In the genomic region with DNA sequence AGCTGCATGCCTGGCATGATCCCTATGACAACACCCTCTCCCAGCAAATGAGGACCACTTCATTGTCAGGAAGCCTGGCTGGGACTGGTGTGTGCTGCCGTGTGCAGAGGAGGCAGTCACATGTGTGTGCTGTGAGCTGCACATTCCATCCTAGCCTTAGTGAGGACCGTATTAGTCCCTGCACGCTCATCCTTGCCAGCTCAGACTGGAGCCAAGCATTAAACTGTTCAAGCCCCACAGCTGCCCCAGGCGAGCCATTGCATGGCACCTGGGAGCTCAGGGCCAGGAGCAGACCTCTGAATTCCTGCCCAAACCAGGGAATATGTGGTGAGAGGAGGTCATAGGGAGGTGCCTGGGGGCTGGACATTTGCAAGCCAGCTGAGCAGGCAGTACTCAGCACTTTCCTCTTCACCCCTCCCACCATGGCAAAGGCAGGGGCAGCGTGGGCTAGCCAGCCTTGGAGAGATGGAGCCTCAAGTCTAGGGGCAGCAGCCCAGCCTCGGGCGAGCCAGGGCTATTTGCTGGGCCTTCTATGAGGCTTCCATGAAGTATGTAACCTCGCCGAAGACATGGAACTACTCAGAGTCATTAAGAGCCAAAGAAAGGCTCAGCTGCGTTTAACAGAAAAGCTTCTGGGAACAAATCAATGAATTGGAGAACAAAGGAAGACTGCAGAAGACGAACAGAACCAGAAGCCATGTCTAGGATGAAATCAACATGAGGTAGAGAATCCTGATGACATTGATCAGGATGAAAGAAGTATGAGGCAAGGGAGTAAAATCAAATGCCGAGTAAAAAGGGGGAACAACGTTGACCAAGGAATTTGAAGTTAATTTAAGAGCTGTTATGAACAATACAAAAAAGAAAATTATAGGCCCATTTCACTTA, we compare ENCODE assay signal across 12 cellular contexts. TPM values are rescaled to one million over a fixed set of nuclear protein-coding genes. Genes with fewer than 3 reads are reported as not detected.
DNase-seq lines count a peak whose midpoint lies in the region; ATAC-seq and TF ChIP-seq lines count a peak whose summit lies in the region.
"Had no signal": no experiment of that assay in that cellular context is flagged by ENCODE, and none has a peak within 500 bp of the region (broad histone marks: within the 10 kb centered on the region; RNA-seq: fewer than 3 reads in every experiment).

No MANE protein-coding gene starts in this region.

- H3K4me1 ChIP-seq in mammary epithelial cell (ENCODE audit: insufficient read depth, low read length) (peaks cover 4% of the 10 kb centered on the region), thoracic aorta (ENCODE audit: control insufficient read depth in 1 of 2, low read depth in 2 of 2) (peaks cover 31 to 69% of the 10 kb centered on the region in 2 donors)
- H3K4me1 ChIP-seq: right lobe of liver had no signal

- 38% methylated on average over 13 of the region's 13 CpGs for WGBS in mammary epithelial cell (ENCODE audit: low coverage, missing lambda C conversion rate)

- H3K4me3 ChIP-seq in mammary epithelial cell (replicated peaks in 1 of 3; ENCODE audit: insufficient read depth in 1 of 3, low read depth in 2 of 3, low read length in 3 of 3) (no peak overlapping the region), thoracic aorta (no peak overlapping the region)
- H3K4me3 ChIP-seq: GM23338, right lobe of liver had no signal

- H3K36me3 Mint-ChIP-seq in HFFc6 (ENCODE audit: low read depth): no peaks in the 10 kb centered on the region
- H3K36me3 Mint-ChIP-seq: memory B cell had no signal

- H3K4me3 Mint-ChIP-seq in HFFc6: no peak overlapping the region
- H3K4me3 Mint-ChIP-seq: GM23338, memory B cell, T-helper 17 cell had no signal

- no peak overlapping the region for H3K9ac ChIP-seq in mammary epithelial cell (ENCODE audit: insufficient read depth, low read length)

- in situ Hi-C loops in mammary epithelial cell (cut with MboI; ENCODE audit: low sequenced_read_pairs in 2 of 2): no loop called here

- H3K4me1 Mint-ChIP-seq in HFFc6 (ENCODE audit: low read depth): peaks cover 63% of the 10 kb centered on the region
- H3K4me1 Mint-ChIP-seq: T-helper 17 cell had no signal

- H3K27ac ChIP-seq in mammary epithelial cell (ENCODE audit: insufficient read depth, low read depth, low read length) (no peak overlapping the region), thoracic aorta (peak overlapping the region; percentile 92 to 95)
- H3K27ac ChIP-seq: right lobe of liver had no signal

- H3K9me3 ChIP-seq in mammary epithelial cell (replicated peaks; ENCODE audit: insufficient read depth, low read length) (no peaks in the 10 kb centered on the region), thoracic aorta (no peaks in the 10 kb centered on the region)
- H3K9me3 ChIP-seq: right lobe of liver had no signal

- H3K27me3 Mint-ChIP-seq in HFFc6 (ENCODE audit: insufficient read depth): no peaks in the 10 kb centered on the region; the same call in 1 of the 2 replicates

- no peaks in the 10 kb centered on the region for H4K20me1 ChIP-seq in mammary epithelial cell (ENCODE audit: insufficient read depth, low read length)

- dilution Hi-C loops in mammary epithelial cell (cut with HindIII; ENCODE audit: low sequenced_read_pairs): no loop called here

- DNase-seq in HFFc6: peak; percentile 48
- DNase-seq in mammary epithelial cell: peak; percentile 37
- DNase-seq in hepatic stellate cell (ENCODE audit: low spot score): peak; percentile 61
- DNase-seq in thoracic aorta (ENCODE audit: low spot score): peak; percentile 76
- no peak for DNase-seq in SHP77 treated with DMSO at 0.1 percent for 48 hours (lab: John Stamatoyannopoulos, UW)
- DNase-seq: right lobe of liver, T-helper 17 cell had no signal

- peak overlapping the region; percentile 13 for H2AFZ ChIP-seq in mammary epithelial cell (ENCODE audit: low read depth, low read length)
- H2AFZ ChIP-seq: GM23338 had no signal

- peak; percentile 81 for ATAC-seq in thoracic aorta (ENCODE audit: insufficient number of reproducible peaks, low FRiP score, low read depth)
- no peak for ATAC-seq in GM18517 (IDR thresholded peaks at IDR 0.05; ENCODE audit: unreplicated experiment)
- ATAC-seq in GM21360 (IDR thresholded peaks at IDR 0.05; ENCODE audit: unreplicated experiment): no peak
- ATAC-seq: GM23338, T-helper 17 cell had no signal

- H3K9me3 Mint-ChIP-seq in HFFc6: no peaks in the 10 kb centered on the region
- H3K9me3 Mint-ChIP-seq: GM23338, memory B cell had no signal

- H3K4me2 ChIP-seq in mammary epithelial cell (ENCODE audit: insufficient read depth, low read depth, low read length): no peak overlapping the region
- H3K4me2 ChIP-seq: GM23338 had no signal

- CTCF ChIA-PET in mammary epithelial cell (lab: Charles Lee; ENCODE audit: low non-redundant PET): interaction anchor here (0.5 kb wide), 1 partner anchor 41 kb away, joined by 7 read pairs; no protein-coding TSS in a partner anchor

- H3K27ac Mint-ChIP-seq in HFFc6: no peak overlapping the region
- H3K27ac Mint-ChIP-seq: GM23338, memory B cell, T-helper 17 cell had no signal

- H3K36me3 ChIP-seq in mammary epithelial cell (ENCODE audit: insufficient read depth, low read length): no peaks in the 10 kb centered on the region
- no peaks in the 10 kb centered on the region for H3K36me3 ChIP-seq in thoracic aorta
- H3K36me3 ChIP-seq: right lobe of liver had no signal

- H3K27me3 ChIP-seq in mammary epithelial cell (ENCODE audit: insufficient read depth, low read length) (no peaks in the 10 kb centered on the region), thoracic aorta (replicated peaks; ENCODE audit: insufficient read depth) (no peaks in the 10 kb centered on the region)
- H3K27me3 ChIP-seq: right lobe of liver had no signal

- BruUV-seq in mammary epithelial cell (replicated peaks; lab: Mats Ljungman, UMichigan): no TSS peak

- no peaks in the 10 kb centered on the region for H3K79me2 ChIP-seq in mammary epithelial cell (ENCODE audit: insufficient read depth, low read length)

- intact Hi-C loops in mammary epithelial cell (cut with micrococcal nuclease): no loop called here

- TF ChIP-seq CTCF in HFFc6 (IDR thresholded peaks at IDR 0.05) (no peak), mammary epithelial cell (conservative IDR thresholded peaks at IDR 0.05 in 1 of 2, IDR thresholded peaks at IDR 0.05 in 1 of 2; ENCODE audit: extremely low read depth in 1 of 2, insufficient read depth in 1 of 2, low read depth in 1 of 2, low read length in 2 of 2) (no peak), thoracic aorta (IDR thresholded peaks at IDR 0.05) (no peak)

RNA-seq across cellular contexts. Expression of gene CCN5, which starts 8.6 kb away (rescaled TPM):
- total RNA-seq in HFFc6 (2021; fragmentation: NEBNext Ultra II Directional; extraction: Animal tissue kit (Norgen Biotek cat#: 25700)): under 1 TPM in 1 of 6 experiments, not detected in 5; 0.14 TPM
- total RNA-seq in mammary epithelial cell (under 1 TPM in 1 of 2 donors, not detected in 1; 0.67 TPM), thoracic aorta (100 to 1,000 TPM; 652 to 994 TPM)
- not detected for polyA plus RNA-seq in mammary epithelial cell
- polyA minus RNA-seq in mammary epithelial cell: not detected
- total RNA-seq: frontal cortex, GM23338, T-helper 17 cell had no signal
- polyA plus RNA-seq: GM23338 had no signal

RNA-seq across cellular contexts. Expression of gene KCNK15, which starts 39.0 kb away (rescaled TPM):
- under 1 TPM in 5 of 6 experiments, not detected in 1; 0.07 to 0.28 (median 0.21) TPM for total RNA-seq in HFFc6 (2021; fragmentation: NEBNext Ultra II Directional; extraction: Animal tissue kit (Norgen Biotek cat#: 25700))
- total RNA-seq in mammary epithelial cell (1 to 10 TPM in 1 of 2 donors, under 1 TPM in 1; 0.31 to 1.0 TPM), thoracic aorta (10 to 100 TPM; 26.3 to 60.0 TPM)
- 0.40 TPM for polyA plus RNA-seq in mammary epithelial cell
- polyA minus RNA-seq in mammary epithelial cell: not detected
- total RNA-seq: frontal cortex, T-helper 17 cell had no signal

RNA-seq across cellular contexts. Expression of gene ADA, which starts 55.1 kb away (rescaled TPM):
- total RNA-seq in HFFc6 (2021; fragmentation: NEBNext Ultra II Directional; extraction: Animal tissue kit (Norgen Biotek cat#: 25700)): 10 to 100 TPM; 11.0 to 15.9 (median 12.7) TPM
- 10 to 100 TPM in 1 of 2 donors, 1 to 10 TPM in 1; 4.2 to 10.5 TPM for total RNA-seq in mammary epithelial cell
- polyA plus RNA-seq in mammary epithelial cell: 23.0 TPM
- polyA minus RNA-seq in mammary epithelial cell: 9.3 TPM
- total RNA-seq in thoracic aorta: 10 to 100 TPM in 1 of 2 donors, 1 to 10 TPM in 1; 8.1 to 20.6 TPM

Comparison
In these comparisons a context has a peak if more than half of its experiments do, and no peak if none do; other contexts are left out.
1. RNA of gene CCN5, which starts 8.6 kb away (total RNA-seq): 652 to 994 TPM in thoracic aorta; 0.67 TPM in mammary epithelial cell and 0.14 TPM in HFFc6; every median in the first group is over 100 times any median in the second.
2. RNA of gene KCNK15, which starts 39.0 kb away (total RNA-seq): 26.3 to 60.0 TPM in thoracic aorta; 0.31 to 1.0 TPM in mammary epithelial cell and 0.07 to 0.28 TPM in HFFc6; every median in the first group is over 10 times any median in the second.